Comparison of ENCODE assay signal across 9 cellular contexts in genomic region chr1:56995414-56996100, GRCh38. TPM values are rescaled to one million over a fixed set of nuclear protein-coding genes. Genes with fewer than 3 reads are reported as not detected.
"Had no signal": no experiment of that assay in that cellular context is flagged by ENCODE, and none has a peak within 500 bp of the region (broad histone marks: within the 10 kb centered on the region; RNA-seq: fewer than 3 reads in every experiment).

No MANE protein-coding gene starts in this region.

- H2AFZ ChIP-seq: GM23338 had no signal

- H3K4me3 ChIP-seq: GM23338 had no signal

- H3K9me3 Mint-ChIP-seq: GM23338, H9 had no signal

- H3K36me3 Mint-ChIP-seq: IgD-negative memory B cell had no signal

- H3K4me3 Mint-ChIP-seq: GM23338, H9, IgD-negative memory B cell had no signal

- FAIRE-seq: H1, H54, HTR-8/SVneo had no signal

- H3K4me1 Mint-ChIP-seq: IgD-negative memory B cell had no signal

- H3K27ac Mint-ChIP-seq: GM23338, H9, IgD-negative memory B cell had no signal

- H3K4me2 ChIP-seq: GM23338 had no signal

- DNase-seq: H9, HCEC 1CT, KBM-7 had no signal

- ATAC-seq: GM23338 had no signal

RNA-seq across cellular contexts. Expression of gene C8B, which starts 29.7 kb away (rescaled TPM):
- total RNA-seq: GM23338, H1, H9, HT-29 had no signal
